Comparison of ENCODE assay signal across 1 cellular context in genomic region chr10:100286051-100287033, GRCh38.
TF ChIP-seq lines count a peak whose summit lies in the region.

Gene BLOC1S2 (minus strand): TSS chr10:100286680. CDS start chr10:100286659, 21 bp downstream.

TF ChIP-seq in HepG2, 621 proteins besides CTCF, POLR2A, EP300 and RAD21 (continued from another document and continues in another):
- TF ChIP-seq, protein P1, sequence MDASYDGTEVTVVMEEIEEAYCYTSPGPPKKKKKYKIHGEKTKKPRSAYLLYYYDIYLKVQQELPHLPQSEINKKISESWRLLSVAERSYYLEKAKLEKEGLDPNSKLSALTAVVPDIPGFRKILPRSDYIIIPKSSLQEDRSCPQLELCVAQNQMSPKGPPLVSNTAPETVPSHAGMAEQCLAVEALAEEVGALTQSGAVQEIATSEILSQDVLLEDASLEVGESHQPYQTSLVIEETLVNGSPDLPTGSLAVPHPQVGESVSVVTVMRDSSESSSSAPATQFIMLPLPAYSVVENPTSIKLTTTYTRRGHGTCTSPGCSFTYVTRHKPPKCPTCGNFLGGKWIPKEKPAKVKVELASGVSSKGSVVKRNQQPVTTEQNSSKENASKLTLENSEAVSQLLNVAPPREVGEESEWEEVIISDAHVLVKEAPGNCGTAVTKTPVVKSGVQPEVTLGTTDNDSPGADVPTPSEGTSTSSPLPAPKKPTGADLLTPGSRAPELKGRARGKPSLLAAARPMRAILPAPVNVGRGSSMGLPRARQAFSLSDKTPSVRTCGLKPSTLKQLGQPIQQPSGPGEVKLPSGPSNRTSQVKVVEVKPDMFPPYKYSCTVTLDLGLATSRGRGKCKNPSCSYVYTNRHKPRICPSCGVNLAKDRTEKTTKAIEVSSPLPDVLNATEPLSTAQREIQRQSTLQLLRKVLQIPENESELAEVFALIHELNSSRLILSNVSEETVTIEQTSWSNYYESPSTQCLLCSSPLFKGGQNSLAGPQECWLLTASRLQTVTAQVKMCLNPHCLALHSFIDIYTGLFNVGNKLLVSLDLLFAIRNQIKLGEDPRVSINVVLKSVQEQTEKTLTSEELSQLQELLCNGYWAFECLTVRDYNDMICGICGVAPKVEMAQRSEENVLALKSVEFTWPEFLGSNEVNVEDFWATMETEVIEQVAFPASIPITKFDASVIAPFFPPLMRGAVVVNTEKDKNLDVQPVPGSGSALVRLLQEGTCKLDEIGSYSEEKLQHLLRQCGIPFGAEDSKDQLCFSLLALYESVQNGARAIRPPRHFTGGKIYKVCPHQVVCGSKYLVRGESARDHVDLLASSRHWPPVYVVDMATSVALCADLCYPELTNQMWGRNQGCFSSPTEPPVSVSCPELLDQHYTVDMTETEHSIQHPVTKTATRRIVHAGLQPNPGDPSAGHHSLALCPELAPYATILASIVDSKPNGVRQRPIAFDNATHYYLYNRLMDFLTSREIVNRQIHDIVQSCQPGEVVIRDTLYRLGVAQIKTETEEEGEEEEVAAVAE (CRISPR knock-in tag; IDR thresholded peaks at IDR 0.05; ENCODE audit: borderline replicate concordance), result peak; percentile 37; the same call in 1 of the 2 replicates
- TF ChIP-seq ZNF337 (CRISPR knock-in tag; IDR thresholded peaks at IDR 0.05; ENCODE audit: borderline replicate concordance, low read depth), result no peak
- peak; percentile 55 for TF ChIP-seq MED8 (CRISPR knock-in tag; IDR thresholded peaks at IDR 0.05; ENCODE audit: insufficient replicate concordance)
- TF ChIP-seq PAX8 (CRISPR knock-in tag; IDR thresholded peaks at IDR 0.05; ENCODE audit: borderline replicate concordance), result no peak
- TF ChIP-seq ZNF382 (CRISPR knock-in tag; IDR thresholded peaks at IDR 0.05; ENCODE audit: borderline replicate concordance), result no peak
- TF ChIP-seq DNMT3B (CRISPR knock-in tag; conservative IDR thresholded peaks at IDR 0.05), result no peak; the same call in 1 of the 2 replicates
- peak; percentile 86 for TF ChIP-seq ZHX1 (CRISPR knock-in tag; IDR thresholded peaks at IDR 0.05; ENCODE audit: low read depth)
- no peak for TF ChIP-seq FOXK2 (IDR thresholded peaks at IDR 0.05)
- no peak for TF ChIP-seq ZNF816 (CRISPR knock-in tag; IDR thresholded peaks at IDR 0.05; ENCODE audit: borderline replicate concordance)
- TF ChIP-seq CEBPB (IDR thresholded peaks at IDR 0.05; ENCODE audit: borderline replicate concordance, low read depth, low read length), result no peak
- TF ChIP-seq ARID4A (CRISPR knock-in tag; IDR thresholded peaks at IDR 0.05; ENCODE audit: borderline replicate concordance), result peak; percentile 97
- no peak for TF ChIP-seq AFF4 (CRISPR knock-in tag; IDR thresholded peaks at IDR 0.05)
- TF ChIP-seq, protein P2, sequence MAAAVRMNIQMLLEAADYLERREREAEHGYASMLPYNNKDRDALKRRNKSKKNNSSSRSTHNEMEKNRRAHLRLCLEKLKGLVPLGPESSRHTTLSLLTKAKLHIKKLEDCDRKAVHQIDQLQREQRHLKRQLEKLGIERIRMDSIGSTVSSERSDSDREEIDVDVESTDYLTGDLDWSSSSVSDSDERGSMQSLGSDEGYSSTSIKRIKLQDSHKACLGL (CRISPR knock-in tag; IDR thresholded peaks at IDR 0.05), result peak; percentile 61; the same call in 1 of the 2 replicates
- TF ChIP-seq SOX5 (CRISPR knock-in tag; IDR thresholded peaks at IDR 0.05; ENCODE audit: borderline replicate concordance), result peak; percentile 48
- peak; percentile 42; the same call in 1 of the 2 replicates for TF ChIP-seq WIZ (CRISPR knock-in tag; IDR thresholded peaks at IDR 0.05)
- TF ChIP-seq, protein P3, sequence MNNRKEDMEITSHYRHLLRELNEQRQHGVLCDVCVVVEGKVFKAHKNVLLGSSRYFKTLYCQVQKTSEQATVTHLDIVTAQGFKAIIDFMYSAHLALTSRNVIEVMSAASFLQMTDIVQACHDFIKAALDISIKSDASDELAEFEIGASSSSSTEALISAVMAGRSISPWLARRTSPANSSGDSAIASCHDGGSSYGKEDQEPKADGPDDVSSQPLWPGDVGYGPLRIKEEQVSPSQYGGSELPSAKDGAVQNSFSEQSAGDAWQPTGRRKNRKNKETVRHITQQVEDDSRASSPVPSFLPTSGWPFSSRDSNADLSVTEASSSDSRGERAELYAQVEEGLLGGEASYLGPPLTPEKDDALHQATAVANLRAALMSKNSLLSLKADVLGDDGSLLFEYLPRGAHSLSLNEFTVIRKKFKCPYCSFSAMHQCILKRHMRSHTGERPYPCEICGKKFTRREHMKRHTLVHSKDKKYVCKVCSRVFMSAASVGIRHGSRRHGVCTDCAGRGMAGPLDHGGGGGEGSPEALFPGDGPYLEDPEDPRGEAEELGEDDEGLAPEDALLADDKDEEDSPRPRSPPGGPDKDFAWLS (CRISPR knock-in tag; IDR thresholded peaks at IDR 0.05; ENCODE audit: borderline replicate concordance), result peak; percentile 67; the same call in 1 of the 2 replicates
- TF ChIP-seq RFX1 (IDR thresholded peaks at IDR 0.05), result no peak
- peak; percentile 79; the same call in 1 of the 2 replicates for TF ChIP-seq ELF1 (CRISPR knock-in tag; IDR thresholded peaks at IDR 0.05)
- peak; percentile 59; the same call in 1 of the 2 replicates for TF ChIP-seq ZNF709 (CRISPR knock-in tag; IDR thresholded peaks at IDR 0.05)
- no peak; the same call in 1 of the 2 replicates for TF ChIP-seq ONECUT2 (CRISPR knock-in tag; IDR thresholded peaks at IDR 0.05)
- no peak for TF ChIP-seq TBL1XR1 (IDR thresholded peaks at IDR 0.05; ENCODE audit: borderline replicate concordance, low read length, partially characterized antibody)
- no peak for TF ChIP-seq ZNF562 (CRISPR knock-in tag; IDR thresholded peaks at IDR 0.05; ENCODE audit: borderline replicate concordance)
- TF ChIP-seq ZSCAN29 (CRISPR knock-in tag; conservative IDR thresholded peaks at IDR 0.05), result 0 out of 2 replicates have a peak, but pooled peaks have one; percentile 20
- no peak for TF ChIP-seq SRF (IDR thresholded peaks at IDR 0.05; ENCODE audit: low read depth, low read length)
- no peak for TF ChIP-seq HDAC6 (IDR thresholded peaks at IDR 0.05; ENCODE audit: low read depth, low read length)
- no peak for TF ChIP-seq CEBPZ (IDR thresholded peaks at IDR 0.05; ENCODE audit: low read length)
- no peak for TF ChIP-seq ZFP36L1 (CRISPR knock-in tag; IDR thresholded peaks at IDR 0.05)
- TF ChIP-seq SP4 (CRISPR knock-in tag; IDR thresholded peaks at IDR 0.05), result peak; percentile 58; the same call in 1 of the 2 replicates
- no peak; the same call in 1 of the 2 replicates for TF ChIP-seq ZNF225 (CRISPR knock-in tag; IDR thresholded peaks at IDR 0.05)
- TF ChIP-seq ZNF33B (CRISPR knock-in tag; IDR thresholded peaks at IDR 0.05), result no peak
- peak; percentile 52; the same call in 1 of the 2 replicates for TF ChIP-seq ZNF292 (CRISPR knock-in tag; IDR thresholded peaks at IDR 0.05; ENCODE audit: borderline replicate concordance, low read depth)
- TF ChIP-seq EHMT2 (IDR thresholded peaks at IDR 0.05; ENCODE audit: borderline replicate concordance, low read depth, low read length), result no peak
- TF ChIP-seq ZNF670 (CRISPR knock-in tag; IDR thresholded peaks at IDR 0.05; ENCODE audit: borderline replicate concordance), result no peak
- peak; percentile 84; the same call in 1 of the 2 replicates for TF ChIP-seq KLF12 (CRISPR knock-in tag; IDR thresholded peaks at IDR 0.05; ENCODE audit: borderline replicate concordance)
- TF ChIP-seq ZNF570 (CRISPR knock-in tag; IDR thresholded peaks at IDR 0.05; ENCODE audit: borderline replicate concordance), result no peak
- TF ChIP-seq HDAC1 (CRISPR knock-in tag; IDR thresholded peaks at IDR 0.05), result peak; percentile 90; the same call in 1 of the 2 replicates
- 0 out of 2 replicates have a peak, but pooled peaks have one; percentile 48 for TF ChIP-seq REL (CRISPR knock-in tag; conservative IDR thresholded peaks at IDR 0.05)
- no peak for TF ChIP-seq HOXA9 (CRISPR knock-in tag; IDR thresholded peaks at IDR 0.05; ENCODE audit: borderline replicate concordance)
